27 cellular contexts compared by ENCODE assay signal in the genomic region with DNA sequence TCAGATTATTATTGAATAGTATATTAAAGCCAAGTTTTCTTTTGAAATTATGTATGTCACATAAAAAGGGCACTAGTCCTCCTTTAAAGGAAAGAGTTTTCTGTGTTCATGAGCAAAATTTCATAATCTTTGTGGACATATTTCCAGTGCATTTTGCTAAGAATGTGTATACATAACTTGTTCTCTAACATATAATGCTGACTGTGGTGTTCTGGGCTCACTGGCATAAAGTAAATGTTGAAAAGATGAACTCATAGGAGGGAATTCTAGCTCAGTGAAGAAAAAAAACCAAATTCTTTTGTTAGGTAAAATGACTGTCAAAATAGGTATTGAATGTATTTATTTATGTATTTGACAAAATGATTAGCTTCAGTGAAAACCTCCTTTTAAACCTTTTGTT. TPM values are rescaled to one million over a fixed set of nuclear protein-coding genes. Genes with fewer than 3 reads are reported as not detected.
"Had no signal": no experiment of that assay in that cellular context is flagged by ENCODE, and none has a peak within 500 bp of the region (broad histone marks: within the 10 kb centered on the region; RNA-seq: fewer than 3 reads in every experiment).

No MANE protein-coding gene starts in this region.

- ATAC-seq: naive thymus-derived CD4-positive, alpha-beta T cell; natural killer cell treated with Interleukin-12 subunit alpha and Interleukin-12 subunit beta and Interleukin-15 and Interleukin-18, amount 100 ng/mL, for 72 hours; stimulated activated effector memory CD8-positive, alpha-beta T cell treated with anti-CD3 and anti-CD28 coated beads, Interleukin-12 subunit alpha, Interleukin-12 subunit beta, amount 100 ng/mL, for 72 hours; upper lobe of right lung had no signal

- H3K36me3 ChIP-seq: ovary had no signal

- H2AFZ ChIP-seq: hepatocyte had no signal

- FAIRE-seq: small intestine, urothelium cell line had no signal

- DNase-seq: islet precursor cell; left ventricle myocardium inferior; mesendoderm; naive thymus-derived CD4-positive, alpha-beta T cell; ovary; sigmoid colon; small intestine; spleen; stimulated activated CD4-positive, alpha-beta T cell treated with anti-CD3 and anti-CD28 coated beads, Interleukin-4, amount 100 ng/mL, for 24 hours; stimulated activated naive CD4-positive, alpha-beta T cell; tibial artery; trophoblast cell; upper lobe of right lung had no signal

- H3K9me3 ChIP-seq: left ventricle myocardium inferior, ovary, right atrium auricular region, sigmoid colon, spleen, suprapubic skin, thoracic aorta, tibial artery, upper lobe of right lung had no signal

- H3K4me1 ChIP-seq: right atrium auricular region, suprapubic skin, upper lobe of right lung had no signal

- H3K27me3 ChIP-seq: hepatocyte, ovary, right atrium auricular region, sigmoid colon, spleen, suprapubic skin, tibial artery, upper lobe of right lung had no signal

- H3K27ac ChIP-seq: hepatocyte, left ventricle myocardium inferior, ovary, right atrium auricular region, sigmoid colon, spleen, suprapubic skin, thoracic aorta, tibial artery, upper lobe of right lung had no signal

- H3K4me3 ChIP-seq: hepatocyte, left ventricle myocardium inferior, lung, ovary, right atrium auricular region, sigmoid colon, spleen, suprapubic skin, thoracic aorta, tibial artery, upper lobe of right lung had no signal

- H3K4me2 ChIP-seq: hepatocyte had no signal

RNA-seq across cellular contexts. Expression of a gene that starts 6.2 kb away (rescaled TPM):
- total RNA-seq: kidney epithelial cell; left ventricle myocardium inferior; mononuclear cell; naive thymus-derived CD4-positive, alpha-beta T cell; natural killer cell treated with Interleukin-12 subunit alpha and Interleukin-12 subunit beta and Interleukin-15 and Interleukin-18, amount 100 ng/mL, for 72 hours; omental fat pad; pulmonary artery endothelial cell; right atrium auricular region; sigmoid colon; spleen; subcutaneous adipose tissue; thoracic aorta; upper lobe of right lung had no signal
- polyA plus RNA-seq: lung, neural cell, ovary had no signal
